Comparison of ENCODE assay signal across 8 cellular contexts in the genomic region with DNA sequence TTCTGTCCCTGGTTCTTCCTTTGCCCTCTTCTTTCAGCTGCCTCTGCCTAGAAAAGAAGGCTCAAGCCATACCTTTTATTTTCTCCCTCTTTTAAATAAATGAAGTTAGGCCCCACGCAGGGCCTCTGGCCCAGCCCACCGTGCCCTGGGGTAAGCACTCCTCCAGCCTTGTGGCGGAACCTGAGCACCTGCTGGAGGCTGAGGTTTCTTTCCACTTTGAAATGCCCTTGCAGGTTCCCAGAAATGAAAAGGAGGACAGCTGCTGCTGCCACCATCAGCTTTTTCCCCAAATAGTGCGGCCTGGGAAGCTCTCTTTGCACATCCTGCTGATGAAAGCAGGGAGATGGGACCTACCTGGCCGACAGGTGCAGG.
DNase-seq lines count a peak whose midpoint lies in the region; ATAC-seq and TF ChIP-seq lines count a peak whose summit lies in the region.

No MANE protein-coding gene starts in this region.

- H3F3A ChIP-seq in SU-DHL-6 (ENCODE audit: insufficient read depth) = peaks cover 28% of the 10 kb centered on the region

- H3K9me3 ChIP-seq in CD8-positive, alpha-beta T cell (ENCODE audit: low read length) = no peaks in the 10 kb centered on the region
- no peaks in the 10 kb centered on the region for H3K9me3 ChIP-seq in SU-DHL-6 (ENCODE audit: insufficient read depth, low read length)
- H3K9me3 ChIP-seq in mucosa of stomach (ENCODE audit: control insufficient read depth, low read length) = no peaks in the 10 kb centered on the region

- no peak for DNase-seq in CD8-positive, alpha-beta T cell
- DNase-seq in ACHN (no peak), GOT3 (lab: John Stamatoyannopoulos, UW) (no peak)

- peak overlapping the region; percentile 67 for H3K27ac ChIP-seq in CD8-positive, alpha-beta T cell (ENCODE audit: low read depth, low read length)
- H3K27ac ChIP-seq in SU-DHL-6 (ENCODE audit: low read depth, low read length) = peak overlapping the region; percentile 91

- H3K4me3 ChIP-seq in CD8-positive, alpha-beta T cell (ENCODE audit: low read depth, low read length) = no peak overlapping the region
- no peak overlapping the region for H3K4me3 ChIP-seq in SU-DHL-6 (ENCODE audit: insufficient read depth, low read length, poor library complexity, severe bottlenecking)
- no peak overlapping the region for H3K4me3 ChIP-seq in mucosa of stomach (ENCODE audit: low read length)

- no peaks in the 10 kb centered on the region for H3K79me2 ChIP-seq in SU-DHL-6 (ENCODE audit: insufficient read depth, low read length)

- peak overlapping the region; percentile 76 for H3K4me3 Mint-ChIP-seq in CD8-positive, alpha-beta T cell

- CTCF ChIA-PET in CD8-positive, alpha-beta T cell (lab: Charles Lee) = interaction anchor here (1.2 to 4.3 kb wide), 6 partner anchors 8 to 363 kb away, joined by 3 to 30 read pairs (median 8); no protein-coding TSS in a partner anchor

- in situ Hi-C loops in ACHN (cut with HindIII; ENCODE audit: low pct_ligation_motif_present, low pct_unique_long_range_greater_than_20kb, low sequenced_read_pairs) = no loop called here

- H4K20me1 ChIP-seq in SU-DHL-6 (ENCODE audit: low read depth, low read length) = no peaks in the 10 kb centered on the region

- TF ChIP-seq CTCF in CD8-positive, alpha-beta T cell (IDR thresholded peaks at IDR 0.05) = no peak
- TF ChIP-seq CTCF in SU-DHL-6 (IDR thresholded peaks at IDR 0.05; ENCODE audit: insufficient read depth, low read length, poor library complexity, severe bottlenecking) = no peak

- POLR2A ChIA-PET in CD8-positive, alpha-beta T cell (lab: Charles Lee) = interaction anchor here (1.5 kb wide), 1 partner anchor 89 kb away, joined by 3 read pairs; no protein-coding TSS in a partner anchor

- no peak overlapping the region for H2AFZ ChIP-seq in SU-DHL-6 (ENCODE audit: low read depth, low read length, severe bottlenecking)

- H3K9me2 ChIP-seq in SU-DHL-6 (replicated peaks; ENCODE audit: insufficient read depth, low read length) = no peaks in the 10 kb centered on the region

- H3K27me3 Mint-ChIP-seq in CD8-positive, alpha-beta T cell (ENCODE audit: low read depth) = no peaks in the 10 kb centered on the region

- H3K36me3 ChIP-seq in CD8-positive, alpha-beta T cell (ENCODE audit: insufficient read depth, low read length) = no peaks in the 10 kb centered on the region
- H3K36me3 ChIP-seq in SU-DHL-6 (ENCODE audit: low read length) = no peaks in the 10 kb centered on the region
- no peaks in the 10 kb centered on the region for H3K36me3 ChIP-seq in mucosa of stomach (ENCODE audit: control insufficient read depth, insufficient read depth, low read length)

- peak overlapping the region; percentile 43 for H3K9ac ChIP-seq in SU-DHL-6 (ENCODE audit: low read length)
- peak overlapping the region; percentile 52 for H3K9ac ChIP-seq in mucosa of stomach (ENCODE audit: low read length)

- no peaks in the 10 kb centered on the region for H3K27me3 ChIP-seq in CD8-positive, alpha-beta T cell (ENCODE audit: insufficient read depth, low read length)
- no peaks in the 10 kb centered on the region for H3K27me3 ChIP-seq in SU-DHL-6 (ENCODE audit: low read length)
- no peaks in the 10 kb centered on the region for H3K27me3 ChIP-seq in mucosa of stomach (ENCODE audit: control insufficient read depth, insufficient read depth, low read length)

- H3K9me3 Mint-ChIP-seq in CD8-positive, alpha-beta T cell = no peaks in the 10 kb centered on the region

- intact Hi-C loops in CD8-positive, alpha-beta T cell (cut with DNase I, micrococcal nuclease) = no loop called here

- peaks cover 88% of the 10 kb centered on the region for H3K4me1 Mint-ChIP-seq in CD8-positive, alpha-beta T cell (ENCODE audit: low read depth)

- ATAC-seq in CD8-positive, alpha-beta T cell = peak; percentile 7
- ATAC-seq in GM21526 (IDR thresholded peaks at IDR 0.05; ENCODE audit: low FRiP score, unreplicated experiment) (peak; percentile 22), HG02981 (IDR thresholded peaks at IDR 0.05; ENCODE audit: unreplicated experiment) (no peak), HG03378 (IDR thresholded peaks at IDR 0.05; ENCODE audit: unreplicated experiment) (no peak)

- H3K4me1 ChIP-seq in CD8-positive, alpha-beta T cell (ENCODE audit: insufficient read depth, low read length) = peaks cover 94% of the 10 kb centered on the region
- H3K4me1 ChIP-seq in mucosa of stomach (ENCODE audit: control insufficient read depth, insufficient read depth, low read length) = peaks cover 54% of the 10 kb centered on the region

- H3K27ac Mint-ChIP-seq in CD8-positive, alpha-beta T cell = peak overlapping the region; percentile 94

- peaks cover 5% of the 10 kb centered on the region for H3K36me3 Mint-ChIP-seq in CD8-positive, alpha-beta T cell

- H3K4me2 ChIP-seq in SU-DHL-6 (ENCODE audit: low read depth, low read length, poor library complexity, severe bottlenecking) = peak overlapping the region; percentile 56

Comparison
In these comparisons a context has a peak if more than half of its experiments do, and no peak if none do; other contexts are left out.
1. ATAC-seq: peak in CD8-positive, alpha-beta T cell (single experiment) and GM21526 (single experiment); none in HG02981 (single experiment) and HG03378 (single experiment).